ENCODE assay signal across 9 cellular contexts in genomic region chr5:95859327-95860060, GRCh38. TPM values are rescaled to one million over a fixed set of nuclear protein-coding genes. Genes with fewer than 3 reads are reported as not detected.
DNase-seq lines count a peak whose midpoint lies in the region; ATAC-seq, FAIRE-seq and TF ChIP-seq lines count a peak whose summit lies in the region.
"Had no signal": no experiment of that assay in that cellular context is flagged by ENCODE, and none has a peak within 500 bp of the region (broad histone marks: within the 10 kb centered on the region; RNA-seq: fewer than 3 reads in every experiment).

No MANE protein-coding gene starts in this region.

- H3K9me3 Mint-ChIP-seq in activated CD8-positive, alpha-beta T cell treated with anti-CD3 and anti-CD28 coated beads for 36 hours: no peaks in the 10 kb centered on the region
- H3K9me3 Mint-ChIP-seq in activated CD8-positive, alpha-beta T cell treated with anti-CD3 and anti-CD28 coated beads, Interleukin-2, amount 10 ng/mL, durations not matched to agents 7 days and 5 days (ENCODE audit: insufficient read depth): no peaks in the 10 kb centered on the region
- no peaks in the 10 kb centered on the region for H3K9me3 Mint-ChIP-seq in activated naive CD8-positive, alpha-beta T cell treated with anti-CD3 and anti-CD28 coated beads for 36 hours

- no peaks in the 10 kb centered on the region for H3K36me3 Mint-ChIP-seq in activated CD8-positive, alpha-beta T cell treated with anti-CD3 and anti-CD28 coated beads for 36 hours (ENCODE audit: low read depth)
- H3K36me3 Mint-ChIP-seq in activated CD8-positive, alpha-beta T cell treated with anti-CD3 and anti-CD28 coated beads, Interleukin-2, amount 10 ng/mL, durations not matched to agents 7 days and 5 days (ENCODE audit: low read depth): no peaks in the 10 kb centered on the region
- H3K36me3 Mint-ChIP-seq in activated naive CD8-positive, alpha-beta T cell treated with anti-CD3 and anti-CD28 coated beads for 36 hours: no peaks in the 10 kb centered on the region

- peak overlapping the region; percentile 66 for H3K27ac Mint-ChIP-seq in activated CD8-positive, alpha-beta T cell treated with anti-CD3 and anti-CD28 coated beads for 36 hours
- H3K27ac Mint-ChIP-seq in activated CD8-positive, alpha-beta T cell treated with anti-CD3 and anti-CD28 coated beads, Interleukin-2, amount 10 ng/mL, durations not matched to agents 7 days and 5 days: no peak overlapping the region
- peak overlapping the region; percentile 60 for H3K27ac Mint-ChIP-seq in activated naive CD8-positive, alpha-beta T cell treated with anti-CD3 and anti-CD28 coated beads for 36 hours

- DNase-seq in activated CD8-positive, alpha-beta T cell treated with anti-CD3 and anti-CD28 coated beads for 36 hours: no peak
- no peak for DNase-seq in activated CD8-positive, alpha-beta T cell treated with anti-CD3 and anti-CD28 coated beads, Interleukin-2, amount 10 ng/mL, durations not matched to agents 7 days and 5 days
- DNase-seq in activated naive CD8-positive, alpha-beta T cell treated with anti-CD3 and anti-CD28 coated beads for 36 hours: no peak
- no peak for DNase-seq in keratinocyte (ENCODE audit: low read depth, low spot score)
- no peak for DNase-seq in thoracic aorta (ENCODE audit: low spot score)
- no peak for DNase-seq in ureter (ENCODE audit: low spot score)

- no peaks in the 10 kb centered on the region for H4K20me1 ChIP-seq in keratinocyte (ENCODE audit: control insufficient read depth, extremely low read depth, insufficient read depth, low read length)

- H2AFZ ChIP-seq in keratinocyte (ENCODE audit: control insufficient read depth, low read length): no peak overlapping the region

- H3K79me2 ChIP-seq in keratinocyte (ENCODE audit: control insufficient read depth, insufficient read depth, low read length): no peaks in the 10 kb centered on the region

- dilution Hi-C loops in keratinocyte (cut with MboI; ENCODE audit: extremely low pct_ligation_motif_present, low sequenced_read_pairs): no loop called here

- peak overlapping the region; percentile 58 for H3K9ac ChIP-seq in keratinocyte (ENCODE audit: control insufficient read depth, extremely low read depth, insufficient read depth, low read length)

- no peaks in the 10 kb centered on the region for H3K27me3 Mint-ChIP-seq in activated CD8-positive, alpha-beta T cell treated with anti-CD3 and anti-CD28 coated beads for 36 hours
- H3K27me3 Mint-ChIP-seq in activated CD8-positive, alpha-beta T cell treated with anti-CD3 and anti-CD28 coated beads, Interleukin-2, amount 10 ng/mL, durations not matched to agents 7 days and 5 days (ENCODE audit: low read depth): peaks cover 2% of the 10 kb centered on the region
- peaks cover 6% of the 10 kb centered on the region for H3K27me3 Mint-ChIP-seq in activated naive CD8-positive, alpha-beta T cell treated with anti-CD3 and anti-CD28 coated beads for 36 hours

- H3K4me1 ChIP-seq in keratinocyte (ENCODE audit: control insufficient read depth, extremely low read depth, insufficient read depth, low read length) (peaks cover 39% of the 10 kb centered on the region), thoracic aorta (ENCODE audit: control insufficient read depth in 1 of 2, low read depth in 2 of 2) (peaks cover 59 to 79% of the 10 kb centered on the region in 2 donors)

- peak overlapping the region; percentile 31 for H3K4me3 Mint-ChIP-seq in activated CD8-positive, alpha-beta T cell treated with anti-CD3 and anti-CD28 coated beads for 36 hours
- no peak overlapping the region for H3K4me3 Mint-ChIP-seq in activated CD8-positive, alpha-beta T cell treated with anti-CD3 and anti-CD28 coated beads, Interleukin-2, amount 10 ng/mL, durations not matched to agents 7 days and 5 days
- no peak overlapping the region for H3K4me3 Mint-ChIP-seq in activated naive CD8-positive, alpha-beta T cell treated with anti-CD3 and anti-CD28 coated beads for 36 hours

- H3K27me3 ChIP-seq in keratinocyte (ENCODE audit: control insufficient read depth, extremely low read depth, insufficient read depth, low read length) (no peaks in the 10 kb centered on the region), thoracic aorta (replicated peaks; ENCODE audit: insufficient read depth) (no peaks in the 10 kb centered on the region)

- H3K9me3 ChIP-seq in keratinocyte (ENCODE audit: control insufficient read depth, low read depth, low read length): no peaks in the 10 kb centered on the region
- H3K9me3 ChIP-seq in thoracic aorta: no peaks in the 10 kb centered on the region

- H3K27ac ChIP-seq in keratinocyte (ENCODE audit: control insufficient read depth, insufficient read depth, low read length) (peak overlapping the region; percentile 78), thoracic aorta (peak overlapping the region; percentile 96 to 97)
- H3K27ac ChIP-seq: HL-60 had no signal

- H3K4me1 Mint-ChIP-seq in activated CD8-positive, alpha-beta T cell treated with anti-CD3 and anti-CD28 coated beads for 36 hours (ENCODE audit: low read depth): peaks cover 47% of the 10 kb centered on the region
- H3K4me1 Mint-ChIP-seq in activated CD8-positive, alpha-beta T cell treated with anti-CD3 and anti-CD28 coated beads, Interleukin-2, amount 10 ng/mL, durations not matched to agents 7 days and 5 days (ENCODE audit: low read depth): peaks cover 44% of the 10 kb centered on the region
- H3K4me1 Mint-ChIP-seq in activated naive CD8-positive, alpha-beta T cell treated with anti-CD3 and anti-CD28 coated beads for 36 hours: peaks cover 42% of the 10 kb centered on the region

- no peak for FAIRE-seq in keratinocyte (lab: Jason Lieb, UNC)

- CTCF ChIA-PET in activated CD8-positive, alpha-beta T cell treated with anti-CD3 and anti-CD28 coated beads for 36 hours (lab: Charles Lee): interaction anchor here (0.6 to 5.3 kb wide), 24 partner anchors 8 to 804 kb away, joined by 3 to 53 read pairs (median 3); no protein-coding TSS in a partner anchor
- CTCF ChIA-PET in activated CD8-positive, alpha-beta T cell treated with anti-CD3 and anti-CD28 coated beads, Interleukin-2, amount 10 ng/mL, durations not matched to agents 7 days and 5 days (lab: Charles Lee): interaction anchor here (0.7 to 6.1 kb wide), 22 partner anchors 9 to 485 kb away, joined by 3 to 79 read pairs (median 3); partner anchors contain the start of genes ELL2 and GLRX

- H3K9me1 ChIP-seq in keratinocyte (ENCODE audit: control insufficient read depth, extremely low read depth, insufficient read depth, low read length): no peaks in the 10 kb centered on the region

- H3K4me3 ChIP-seq in keratinocyte (ENCODE audit: control insufficient read depth in 2 of 3, extremely low read depth in 1 of 3, insufficient read depth in 2 of 3, low read depth in 1 of 3, low read length in 3 of 3) (peak overlapping the region in 2 of 3 experiments; percentile 8 to 22), thoracic aorta (peak overlapping the region; percentile 65)

- no peak for ATAC-seq in activated CD8-positive, alpha-beta T cell treated with anti-CD3 and anti-CD28 coated beads for 36 hours
- no peak for ATAC-seq in activated CD8-positive, alpha-beta T cell treated with anti-CD3 and anti-CD28 coated beads, Interleukin-2, amount 10 ng/mL, durations not matched to agents 7 days and 5 days
- ATAC-seq in thoracic aorta (ENCODE audit: insufficient number of reproducible peaks, low FRiP score, low read depth) (no peak), GM19023 (IDR thresholded peaks at IDR 0.05; ENCODE audit: unreplicated experiment) (no peak), GM21825 (IDR thresholded peaks at IDR 0.05; ENCODE audit: unreplicated experiment) (no peak)

- POLR2A ChIA-PET in activated CD8-positive, alpha-beta T cell treated with anti-CD3 and anti-CD28 coated beads for 36 hours (lab: Charles Lee): interaction anchor here (1.0 to 2.3 kb wide), 2 partner anchors 10 kb away, joined by 4 to 15 read pairs; no protein-coding TSS in a partner anchor
- POLR2A ChIA-PET in activated CD8-positive, alpha-beta T cell treated with anti-CD3 and anti-CD28 coated beads, Interleukin-2, amount 10 ng/mL, durations not matched to agents 7 days and 5 days (lab: Charles Lee): no interaction called here

- TF ChIP-seq CTCF in activated CD8-positive, alpha-beta T cell treated with anti-CD3 and anti-CD28 coated beads for 36 hours (IDR thresholded peaks at IDR 0.05): no peak
- no peak for TF ChIP-seq CTCF in keratinocyte (optimal IDR thresholded peaks at IDR 0.05 in 1 of 3, IDR thresholded peaks at IDR 0.05 in 1 of 3, conservative IDR thresholded peaks at IDR 0.05 in 1 of 3; ENCODE audit: extremely low read depth in 1 of 3, insufficient read depth in 2 of 3, low read length in 3 of 3)
- no peak for TF ChIP-seq CTCF in thoracic aorta (IDR thresholded peaks at IDR 0.05)

- intact Hi-C loops in activated CD8-positive, alpha-beta T cell treated with anti-CD3 and anti-CD28 coated beads for 36 hours (cut with micrococcal nuclease): loop anchor here (1.0 to 5.0 kb wide), 2 partner anchors 11 to 743 kb away; no protein-coding TSS in a partner anchor

- H3K36me3 ChIP-seq in keratinocyte (ENCODE audit: control insufficient read depth in 2 of 2, extremely low read depth in 1 of 2, insufficient read depth in 2 of 2, low read length in 2 of 2) (no peaks in the 10 kb centered on the region), thoracic aorta (no peaks in the 10 kb centered on the region)

- peak overlapping the region; percentile 63 for H3K4me2 ChIP-seq in keratinocyte (ENCODE audit: control insufficient read depth, extremely low read depth, insufficient read depth, low read depth, low read length)

RNA-seq across cellular contexts. Expression of gene GLRX, which starts 37.0 kb away (rescaled TPM):
- total RNA-seq in activated CD8-positive, alpha-beta T cell treated with anti-CD3 and anti-CD28 coated beads for 36 hours: 10 to 100 TPM; 28.4 to 32.6 TPM
- 10 to 100 TPM; 65.4 to 67.4 TPM for total RNA-seq in activated CD8-positive, alpha-beta T cell treated with anti-CD3 and anti-CD28 coated beads, Interleukin-2, amount 10 ng/mL, durations not matched to agents 7 days and 5 days
- total RNA-seq in activated naive CD8-positive, alpha-beta T cell treated with anti-CD3 and anti-CD28 coated beads for 36 hours: 10 to 100 TPM; 26.4 to 29.5 TPM
- 9.8 to 32.4 TPM (median 15.6 TPM) in 3 replicates for polyA plus RNA-seq in keratinocyte
- polyA plus RNA-seq in keratinocyte (2011; ENCODE audit: low read depth): 50.0 TPM
- 14.9 and 17.6 TPM in 2 replicates for polyA plus RNA-seq in keratinocyte (2011; cell fraction: cytosol; rRNA removed)
- polyA plus RNA-seq in keratinocyte (2011; cell fraction: nucleus; rRNA removed): 8.6 and 10.4 TPM in 2 replicates
- 12.5 and 112 TPM in 2 replicates for polyA plus RNA-seq in keratinocyte (2012; ENCODE audit: low replicate concordance)
- 1.9 to 12.0 TPM (median 11.0 TPM) in 3 replicates for polyA minus RNA-seq in keratinocyte
- not detected for polyA minus RNA-seq in keratinocyte (2011; cell fraction: cytosol; rRNA and poly(A)+ RNA removed)
- 5.9 and 7.2 TPM in 2 replicates for polyA minus RNA-seq in keratinocyte (2011; cell fraction: nucleus; rRNA and poly(A)+ RNA removed)
- total RNA-seq in thoracic aorta: 100 to 1,000 TPM in 1 of 2 donors, 10 to 100 TPM in 1; 29.2 to 148 TPM
- 21.1 TPM for total RNA-seq in ureter
